23 cellular contexts compared by ENCODE assay signal in the genomic region with DNA sequence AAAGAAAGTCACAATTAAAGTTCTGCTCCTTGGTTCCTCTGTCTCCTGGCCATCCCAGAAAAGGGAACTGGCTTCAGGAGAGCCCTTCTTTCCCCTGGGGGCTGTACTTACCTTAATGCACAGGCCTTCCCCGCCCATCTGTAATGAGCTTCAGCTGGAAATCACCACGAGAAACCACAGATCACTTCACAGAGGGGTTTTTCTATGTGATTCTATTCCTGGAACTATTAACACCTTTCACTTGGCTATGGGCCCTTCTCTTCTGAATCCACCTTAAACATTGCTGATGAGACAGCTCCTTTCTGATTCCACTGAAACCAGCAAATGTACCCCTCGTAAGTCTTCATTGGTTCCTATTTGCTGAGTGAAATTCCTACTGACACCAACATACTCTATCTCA.
DNase-seq lines count a peak whose midpoint lies in the region; ATAC-seq, FAIRE-seq and TF ChIP-seq lines count a peak whose summit lies in the region.
"Had no signal": no experiment of that assay in that cellular context is flagged by ENCODE, and none has a peak within 500 bp of the region (broad histone marks: within the 10 kb centered on the region; RNA-seq: fewer than 3 reads in every experiment).

No MANE protein-coding gene starts in this region.

- WGBS in K562 (ENCODE audit: insufficient coverage, low coverage, missing lambda C conversion rate) = 1% methylated on average over 3 of the region's 3 CpGs

- H3K4me1 Mint-ChIP-seq in activated CD4-positive, alpha-beta memory T cell treated with anti-CD3 and anti-CD28 coated beads for 36 hours (ENCODE audit: low read depth) = no peaks in the 10 kb centered on the region

- no peak overlapping the region for H3K4me3 Mint-ChIP-seq in activated CD4-positive, alpha-beta memory T cell treated with anti-CD3 and anti-CD28 coated beads for 36 hours
- H3K4me3 Mint-ChIP-seq: naive thymus-derived CD8-positive, alpha-beta T cell had no signal

- H3K4me3 ChIP-seq in K562 = no peak overlapping the region
- H3K4me3 ChIP-seq: esophagus squamous epithelium, ovary, right lobe of liver, tibial artery had no signal

- TF ChIP-seq EP300 in K562 (IDR thresholded peaks at IDR 0.05; ENCODE audit: low read length) = no peak

- H2AFZ ChIP-seq in K562 (ENCODE audit: low read depth, low read length) = no peak overlapping the region

- H3K9me3 Mint-ChIP-seq in activated CD4-positive, alpha-beta memory T cell treated with anti-CD3 and anti-CD28 coated beads for 36 hours = no peaks in the 10 kb centered on the region
- H3K9me3 Mint-ChIP-seq: naive thymus-derived CD8-positive, alpha-beta T cell had no signal

- ATAC-seq in HG02973 (IDR thresholded peaks at IDR 0.05; ENCODE audit: unreplicated experiment) = peak; percentile 45
- no peak for ATAC-seq in K562
- ATAC-seq: naive thymus-derived CD8-positive, alpha-beta T cell; right lobe of liver; Right ventricle myocardium inferior had no signal

- TF ChIP-seq RAD21 in K562 (CRISPR knock-in tag; conservative IDR thresholded peaks at IDR 0.05 in 1 of 2, IDR thresholded peaks at IDR 0.05 in 1 of 2) = no peak

- BruUV-seq in K562 (replicated peaks; lab: Mats Ljungman, UMichigan) = no TSS peak

- FAIRE-seq in K562 (lab: Jason Lieb, UNC) = no peak
- FAIRE-seq: HTR-8/SVneo had no signal

- H3K4me1 ChIP-seq in K562 (replicated peaks in 1 of 2; ENCODE audit: control insufficient read depth in 2 of 2, insufficient read depth in 2 of 2, low read length in 2 of 2) = no peaks in the 10 kb centered on the region
- H3K4me1 ChIP-seq: right lobe of liver, tibial artery had no signal

- H3K27me3 ChIP-seq in K562 (ENCODE audit: control insufficient read depth in 2 of 2, insufficient read depth in 2 of 2, low read length in 2 of 2) = peaks cover 0 to 4% of the 10 kb centered on the region in 2 experiments; a peak in 2 of 5 replicates
- H3K27me3 ChIP-seq: ovary, right lobe of liver had no signal

- H3K79me2 ChIP-seq in K562 (ENCODE audit: control insufficient read depth, insufficient read depth, low read length) = no peaks in the 10 kb centered on the region

- no peaks in the 10 kb centered on the region for H3K9me1 ChIP-seq in K562 (ENCODE audit: control insufficient read depth, insufficient read depth, low read length)

- H3K27ac Mint-ChIP-seq in activated CD4-positive, alpha-beta memory T cell treated with anti-CD3 and anti-CD28 coated beads for 36 hours = no peak overlapping the region
- H3K27ac Mint-ChIP-seq: naive thymus-derived CD8-positive, alpha-beta T cell had no signal

- in situ Hi-C loops in GM13976 (cut with MboI; ENCODE audit: low sequenced_read_pairs, unreplicated experiment) = no loop called here
- in situ Hi-C loops in K562 (cut with MboI) = no loop called here

- no peaks in the 10 kb centered on the region for H3K9me3 ChIP-seq in K562 (replicated peaks; ENCODE audit: control insufficient read depth, insufficient read depth, low read depth, low read length)
- H3K9me3 ChIP-seq: esophagus squamous epithelium, ovary, right lobe of liver, tibial artery had no signal

- DNase-seq in GM13976 (ENCODE audit: low spot score) (peak; percentile 52), GM20000 (ENCODE audit: low spot score) (peak; percentile 63), K562 (ENCODE audit: extremely low read depth in 1 of 4, low spot score in 3 of 4) (no peak), Kasumi-1 (lab: John Stamatoyannopoulos, UW) (no peak), germinal center (ENCODE audit: low spot score) (no peak), erythroblast (lab: John Stamatoyannopoulos, UW) (no peak)
- no peak for DNase-seq in activated CD4-positive, alpha-beta memory T cell treated with anti-CD3 and anti-CD28 coated beads for 36 hours
- DNase-seq: activated CD4-positive, alpha-beta T cell treated with anti-CD3 and anti-CD28 coated beads for 48 hours; anterior cingulate cortex; effector CD4-positive, alpha-beta T cell; esophagus squamous epithelium; mesendoderm; naive thymus-derived CD8-positive, alpha-beta T cell; NCI-H1092 treated with DMSO at 0.1 percent for 48 hours; NCI-H2107; NCI-H526; ovary; right lobe of liver; stimulated activated naive CD4-positive, alpha-beta T cell; tibial artery had no signal

- H3K4me2 ChIP-seq in K562 (ENCODE audit: insufficient read depth, low read length) = no peak overlapping the region

- POLR2A ChIA-PET in K562 (lab: Yijun Ruan, JAX) = no interaction called here
- POLR2A ChIA-PET in activated CD4-positive, alpha-beta memory T cell treated with anti-CD3 and anti-CD28 coated beads for 36 hours (lab: Charles Lee) = no interaction called here

- peaks cover 32% of the 10 kb centered on the region for H3K27me3 Mint-ChIP-seq in activated CD4-positive, alpha-beta memory T cell treated with anti-CD3 and anti-CD28 coated beads for 36 hours

- TF ChIP-seq CTCF in GM13976 (IDR thresholded peaks at IDR 0.05; ENCODE audit: borderline replicate concordance, control extremely low read depth, extremely low read depth, insufficient read depth, missing control alignments) (no peak), GM20000 (IDR thresholded peaks at IDR 0.05; ENCODE audit: extremely low read depth, missing control alignments) (no peak), K562 (IDR thresholded peaks at IDR 0.05 in 2 of 3, conservative IDR thresholded peaks at IDR 0.05 in 1 of 3; ENCODE audit: insufficient read depth in 2 of 3, low read depth in 1 of 3, low read length in 3 of 3) (no peak)

- H4K20me1 ChIP-seq in K562 (replicated peaks; ENCODE audit: control insufficient read depth, insufficient read depth, low read length) = 0 out of 2 replicates have a peak, but pooled peaks cover 3% of the 10 kb centered on the region

- CTCF ChIA-PET in K562 (lab: Yijun Ruan, JAX; ENCODE audit: low intra/inter-chr PET ratio) = no interaction called here
- CTCF ChIA-PET in activated CD4-positive, alpha-beta memory T cell treated with anti-CD3 and anti-CD28 coated beads for 36 hours (lab: Charles Lee) = no interaction called here

- no peaks in the 10 kb centered on the region for H3K36me3 Mint-ChIP-seq in activated CD4-positive, alpha-beta memory T cell treated with anti-CD3 and anti-CD28 coated beads for 36 hours
- H3K36me3 Mint-ChIP-seq: naive thymus-derived CD8-positive, alpha-beta T cell had no signal

- intact Hi-C loops in K562 (cut with micrococcal nuclease) = no loop called here
- intact Hi-C loops in activated CD4-positive, alpha-beta memory T cell treated with anti-CD3 and anti-CD28 coated beads for 36 hours (cut with micrococcal nuclease) = no loop called here

- TF ChIP-seq POLR2A in K562 (conservative IDR thresholded peaks at IDR 0.05) = no peak
- no peak for TF ChIP-seq POLR2A in erythroblast (IDR thresholded peaks at IDR 0.05; ENCODE audit: low read length)

- no peak overlapping the region for H3K9ac ChIP-seq in K562 (ENCODE audit: insufficient read depth in 1 of 2, low read depth in 2 of 2, low read length in 2 of 2)

- H3K36me3 ChIP-seq in K562 (ENCODE audit: control insufficient read depth, insufficient read depth, low read length) = no peaks in the 10 kb centered on the region
- H3K36me3 ChIP-seq: esophagus squamous epithelium, ovary, right lobe of liver, tibial artery had no signal

- H3K27ac ChIP-seq in K562 (ENCODE audit: extremely low read depth, low read depth, low read length) = no peak overlapping the region
- H3K27ac ChIP-seq: esophagus squamous epithelium, ovary, right lobe of liver, tibial artery had no signal

TF ChIP-seq in K562, 482 proteins besides CTCF, POLR2A, EP300 and RAD21:
- TF ChIP-seq SPI1 (IDR thresholded peaks at IDR 0.05; ENCODE audit: borderline replicate concordance, low read depth, low read length) (0 out of 2 replicates have a peak, but pooled peaks have one; percentile 35), NRF1 (conservative IDR thresholded peaks at IDR 0.05 in 1 of 2, IDR thresholded peaks at IDR 0.05 in 1 of 2) (no peak)
TF ChIP-seq in K562: peak in this region for 1.

Comparison
In these comparisons a context has a peak if more than half of its experiments do, and no peak if none do; other contexts are left out.
1. DNase-seq: peak in GM13976 (single experiment) and GM20000 (single experiment); none in K562 (0 of 4), Kasumi-1 (0 of 2), germinal center (single experiment), activated CD4-positive, alpha-beta memory T cell treated with anti-CD3 and anti-CD28 coated beads for 36 hours (single experiment) and erythroblast (0 of 2).